Comparison of ENCODE assay signal across 22 cellular contexts in genomic region chr16:29845656-29846055, GRCh38. TPM values are rescaled to one million over a fixed set of nuclear protein-coding genes. Genes with fewer than 3 reads are reported as not detected.
DNase-seq lines count a peak whose midpoint lies in the region; ATAC-seq and TF ChIP-seq lines count a peak whose summit lies in the region.
"Had no signal": no experiment of that assay in that cellular context is flagged by ENCODE, and none has a peak within 500 bp of the region (broad histone marks: within the 10 kb centered on the region; RNA-seq: fewer than 3 reads in every experiment).

No MANE protein-coding gene starts in this region.

- H4K91ac ChIP-seq in H9 (ENCODE audit: insufficient read length, low read depth, low read length), result no peak overlapping the region

- H3K4me3 ChIP-seq in adrenal gland, result no peak overlapping the region
- H3K4me3 ChIP-seq in neural progenitor cell, result no peak overlapping the region
- no peak overlapping the region for H3K4me3 ChIP-seq in OCI-LY7 (ENCODE audit: low read depth, low read length, poor library complexity, severe bottlenecking)
- H3K4me3 ChIP-seq: ascending aorta; BLaER1 treated with 17β-estradiol and CSF1 and Interleukin-3, amounts not matched to agents 10 nM and 100 nM had no signal

- DNase-seq in DMS79 treated with DMSO at 0.1 percent for 48 hours (lab: John Stamatoyannopoulos, UW) (peak; percentile 72), adrenal gland (peak in 1 of 7 donors; percentile 47), neural progenitor cell (ENCODE audit: low spot score) (no peak), OCI-LY7 (ENCODE audit: low spot score) (no peak), H9 (no peak)
- DNase-seq: ACHN; activated CD8-positive, alpha-beta T cell treated with anti-CD3 and anti-CD28 coated beads for 36 hours; activated naive CD4-positive, alpha-beta T cell; activated T-cell treated with anti-CD3 and anti-CD28 coated beads, Interleukin-2, amount 50 U/mL, for 24 hours; Calu3; foreskin fibroblast; NCI-H1105; NCI-H2107; NCI-H526; nucleus accumbens; retina; stimulated activated CD4-positive, alpha-beta T cell treated with anti-CD3 and anti-CD28 coated beads, Interleukin-12 subunit alpha, Interleukin-12 subunit beta, amount 100 ng/mL, for 4 hours had no signal

- H4K8ac ChIP-seq in H9 (replicated peaks; ENCODE audit: insufficient read length, low read depth, low read length), result no peak overlapping the region

- 91 to 96% (median 93%) methylated on average over 10 to 18 of the region's 18 CpGs for WGBS in adrenal gland, 4 donors
- no CpG with 5 or more reads among the region's 18 CpGs for WGBS in H9 (ENCODE audit: extremely low coverage, insufficient read length, low lambda C conversion rate)

- H3K27me3 Mint-ChIP-seq in neural progenitor cell (ENCODE audit: insufficient read depth, low read depth), result peaks cover 6% of the 10 kb centered on the region
- H3K27me3 Mint-ChIP-seq in H9 (ENCODE audit: low read depth), result no peaks in the 10 kb centered on the region
- H3K27me3 Mint-ChIP-seq: activated CD8-positive, alpha-beta T cell treated with anti-CD3 and anti-CD28 coated beads for 36 hours; activated T-cell treated with anti-CD3 and anti-CD28 coated beads, Interleukin-2, amount 50 U/mL, for 24 hours had no signal

- H3K9me3 ChIP-seq in adrenal gland (replicated peaks in 1 of 3), result no peaks in the 10 kb centered on the region
- H3K9me3 ChIP-seq in neural progenitor cell (ENCODE audit: low read depth), result no peaks in the 10 kb centered on the region
- H3K9me3 ChIP-seq in OCI-LY7 (ENCODE audit: low read length), result no peaks in the 10 kb centered on the region
- H3K9me3 ChIP-seq in H9 (ENCODE audit: control insufficient read depth, low read depth, low read length), result no peaks in the 10 kb centered on the region
- H3K9me3 ChIP-seq: ascending aorta; BLaER1 treated with 17β-estradiol and CSF1 and Interleukin-3, amounts not matched to agents 10 nM and 100 nM had no signal

- H3K27ac Mint-ChIP-seq in neural progenitor cell, result peak overlapping the region; percentile 85
- no peak overlapping the region for H3K27ac Mint-ChIP-seq in H9
- H3K27ac Mint-ChIP-seq: activated CD8-positive, alpha-beta T cell treated with anti-CD3 and anti-CD28 coated beads for 36 hours; activated T-cell treated with anti-CD3 and anti-CD28 coated beads, Interleukin-2, amount 50 U/mL, for 24 hours had no signal

- H3K79me1 ChIP-seq in H9 (ENCODE audit: insufficient read depth, low read depth, low read length, poor library complexity, severe bottlenecking), result no peaks in the 10 kb centered on the region

- H3K4me1 Mint-ChIP-seq in neural progenitor cell (peaks cover 13% of the 10 kb centered on the region), H9 (peaks cover 7 to 10% of the 10 kb centered on the region in 2 experiments)

- no peak overlapping the region for H2AFZ ChIP-seq in neural progenitor cell (replicated peaks)
- no peak overlapping the region for H2AFZ ChIP-seq in OCI-LY7 (ENCODE audit: low read length)
- no peak overlapping the region for H2AFZ ChIP-seq in H9 (ENCODE audit: low read length)

- H3K23ac ChIP-seq in H9 (ENCODE audit: insufficient read length, low read depth, low read length), result no peak overlapping the region

- H4K5ac ChIP-seq in H9 (ENCODE audit: insufficient read length, low read depth, low read length), result no peak overlapping the region

- no peak overlapping the region for H3K56ac ChIP-seq in H9 (ENCODE audit: insufficient read length, low read depth, low read length)

- no peak overlapping the region for H3K14ac ChIP-seq in H9 (ENCODE audit: insufficient read depth, low read length)

- H3K36me3 ChIP-seq in adrenal gland (replicated peaks in 1 of 2) (peaks cover 0 to 75% of the 10 kb centered on the region in 2 donors), neural progenitor cell (no peaks in the 10 kb centered on the region), OCI-LY7 (ENCODE audit: insufficient read depth, low read length) (no peaks in the 10 kb centered on the region)

- H4K20me1 ChIP-seq in neural progenitor cell (ENCODE audit: low read depth) (no peaks in the 10 kb centered on the region), OCI-LY7 (ENCODE audit: insufficient read depth, low read length) (no peaks in the 10 kb centered on the region), H9 (ENCODE audit: control insufficient read depth, insufficient read depth, insufficient read length) (no peaks in the 10 kb centered on the region)

- TF ChIP-seq CTCF in adrenal gland (IDR thresholded peaks at IDR 0.05) (no peak), neural progenitor cell (IDR thresholded peaks at IDR 0.05) (no peak), OCI-LY7 (conservative IDR thresholded peaks at IDR 0.05; ENCODE audit: low read length) (no peak), H9 (conservative IDR thresholded peaks at IDR 0.05) (no peak)

- H3K27me3 ChIP-seq in adrenal gland (no peaks in the 10 kb centered on the region), neural progenitor cell (no peaks in the 10 kb centered on the region), H9 (ENCODE audit: insufficient read depth, low read length) (no peaks in the 10 kb centered on the region)
- H3K27me3 ChIP-seq: ascending aorta; BLaER1 treated with 17β-estradiol and CSF1 and Interleukin-3, amounts not matched to agents 10 nM and 100 nM had no signal

- CTCF ChIA-PET in OCI-LY7 (lab: Charles Lee; ENCODE audit: unreplicated experiment), result no interaction called here

- no peaks in the 10 kb centered on the region for H3F3A ChIP-seq in neural progenitor cell (ENCODE audit: low read depth)

- no peak overlapping the region for H2BK12ac ChIP-seq in H9 (ENCODE audit: insufficient read length, low read depth, low read length)

- H3K23me2 ChIP-seq in H9 (ENCODE audit: insufficient read length, low read depth, low read length, poor library complexity, severe bottlenecking), result no peaks in the 10 kb centered on the region

- no peaks in the 10 kb centered on the region for H3K79me2 ChIP-seq in neural progenitor cell (ENCODE audit: low read depth)
- H3K79me2 ChIP-seq in OCI-LY7 (ENCODE audit: insufficient read depth, low read depth, low read length), result no peaks in the 10 kb centered on the region
- H3K79me2 ChIP-seq in H9 (ENCODE audit: insufficient read depth, low read length), result no peaks in the 10 kb centered on the region

- H3K4me3 Mint-ChIP-seq in neural progenitor cell (no peak overlapping the region), H9 (no peak overlapping the region)
- H3K4me3 Mint-ChIP-seq: activated CD8-positive, alpha-beta T cell treated with anti-CD3 and anti-CD28 coated beads for 36 hours; activated T-cell treated with anti-CD3 and anti-CD28 coated beads, Interleukin-2, amount 50 U/mL, for 24 hours had no signal

- H3K18ac ChIP-seq in H9 (ENCODE audit: insufficient read length, low read depth, low read length), result no peak overlapping the region

- H2BK120ac ChIP-seq in H9 (ENCODE audit: low read depth, low read length, poor library complexity, severe bottlenecking), result no peak overlapping the region

- POLR2A ChIA-PET in OCI-LY7 (lab: Charles Lee), result interaction anchor here (0.6 to 0.7 kb wide), 2 partner anchors 116 to 246 kb away, joined by 7 to 8 read pairs; no protein-coding TSS in a partner anchor

- BruUV-seq in OCI-LY7 (replicated peaks; lab: Mats Ljungman, UMichigan), result no TSS peak

- no peak overlapping the region for H3K4me2 ChIP-seq in neural progenitor cell
- H3K4me2 ChIP-seq in OCI-LY7 (ENCODE audit: low read length), result no peak overlapping the region
- no peak overlapping the region for H3K4me2 ChIP-seq in H9 (ENCODE audit: insufficient read depth, insufficient read length, low read length)
- H3K4me2 ChIP-seq: BLaER1 treated with 17β-estradiol and CSF1 and Interleukin-3, amounts not matched to agents 10 nM and 100 nM had no signal

- H2BK20ac ChIP-seq in H9 (ENCODE audit: low read depth, low read length, poor library complexity, severe bottlenecking), result no peak overlapping the region

- intact Hi-C loops in adrenal gland (cut with DNase I), result no loop called here
- intact Hi-C loops in OCI-LY7 (cut with micrococcal nuclease; ENCODE audit: unreplicated experiment), result no loop called here

- H3K36me3 Mint-ChIP-seq in neural progenitor cell, result no peaks in the 10 kb centered on the region
- H3K36me3 Mint-ChIP-seq in H9 (ENCODE audit: insufficient read depth in 1 of 3, low read depth in 3 of 3), result peaks cover 0 to 5% (median 0%) of the 10 kb centered on the region in 3 experiments; a peak in 2 of 7 replicates

- H3K27ac ChIP-seq in adrenal gland (peak overlapping the region in 3 of 5 donors; percentile 45 to 73 (median 59)), neural progenitor cell (no peak overlapping the region), OCI-LY7 (ENCODE audit: low read depth, low read length, poor library complexity, severe bottlenecking) (no peak overlapping the region), H9 (ENCODE audit: insufficient read length, low read depth, low read length) (no peak overlapping the region)
- H3K27ac ChIP-seq: ascending aorta; BLaER1 treated with 17β-estradiol and CSF1 and Interleukin-3, amounts not matched to agents 10 nM and 100 nM; epithelial cell of prostate had no signal

- no peak for ATAC-seq in GM18858 (IDR thresholded peaks at IDR 0.05; ENCODE audit: unreplicated experiment)
- ATAC-seq: activated CD8-positive, alpha-beta T cell treated with anti-CD3 and anti-CD28 coated beads for 36 hours; left lobe of liver had no signal

- no peaks in the 10 kb centered on the region for H3K9me2 ChIP-seq in OCI-LY7 (ENCODE audit: insufficient read depth, low read length)

- H3K9me3 Mint-ChIP-seq in neural progenitor cell (no peaks in the 10 kb centered on the region), H9 (no peaks in the 10 kb centered on the region)
- H3K9me3 Mint-ChIP-seq: activated CD8-positive, alpha-beta T cell treated with anti-CD3 and anti-CD28 coated beads for 36 hours; activated T-cell treated with anti-CD3 and anti-CD28 coated beads, Interleukin-2, amount 50 U/mL, for 24 hours had no signal

- no peak overlapping the region for H2AK5ac ChIP-seq in H9 (ENCODE audit: insufficient read length, low read length)

- peaks cover 4 to 5% of the 10 kb centered on the region in 2 donors for H3K4me1 ChIP-seq in adrenal gland (replicated peaks in 1 of 2)
- H3K4me1 ChIP-seq in neural progenitor cell, result no peaks in the 10 kb centered on the region
- no peaks in the 10 kb centered on the region for H3K4me1 ChIP-seq in OCI-LY7 (ENCODE audit: insufficient read depth, low read length, poor library complexity, severe bottlenecking)
- no peaks in the 10 kb centered on the region for H3K4me1 ChIP-seq in H9 (ENCODE audit: insufficient read depth, low read length)
- H3K4me1 ChIP-seq: ascending aorta had no signal

- H3T11ph ChIP-seq in H9 (ENCODE audit: low read length), result no peak overlapping the region

- H2BK5ac ChIP-seq in H9 (ENCODE audit: insufficient read length, low read length), result no peak overlapping the region

- no peak overlapping the region for H2BK15ac ChIP-seq in H9 (ENCODE audit: low read depth, low read length)

- no peak overlapping the region for H3K4ac ChIP-seq in H9 (ENCODE audit: low read depth, low read length)

- H3K9ac ChIP-seq in neural progenitor cell (no peak overlapping the region), H9 (ENCODE audit: extremely low read depth, insufficient read length, low read length) (no peak overlapping the region)
- H3K9ac ChIP-seq: BLaER1 treated with 17β-estradiol and CSF1 and Interleukin-3, amounts not matched to agents 10 nM and 100 nM had no signal

- TF ChIP-seq POLR2A in adrenal gland (IDR thresholded peaks at IDR 0.05), result no peak

RNA-seq across cellular contexts. Expression of gene CDIPT, which starts 17.4 kb away (rescaled TPM):
- 100 to 1,000 TPM in 7 of 8 donors, 10 to 100 TPM in 1; 84.7 to 203 (median 159) TPM for total RNA-seq in adrenal gland
- 10 to 100 TPM; 44.9 to 89.0 (median 74.5) TPM for polyA plus RNA-seq in adrenal gland
- 21.0 and 61.7 TPM in 2 replicates for total RNA-seq in neural progenitor cell (ENCODE audit: low replicate concordance)
- total RNA-seq in OCI-LY7 (2014; rRNA removed; shearing (Covaris generic)), result 39.6 and 52.4 TPM in 2 replicates
- 41.4 and 43.5 TPM in 2 replicates for total RNA-seq in OCI-LY7 (2022)
- 70.0 and 70.6 TPM in 2 replicates for total RNA-seq in H9 (2021)

RNA-seq across cellular contexts. Expression of gene MVP, which starts 25.4 kb away (rescaled TPM):
- total RNA-seq in adrenal gland, result 100 to 1,000 TPM; 242 to 492 (median 362) TPM
- 100 to 1,000 TPM; 200 to 470 (median 321) TPM for polyA plus RNA-seq in adrenal gland
- total RNA-seq in neural progenitor cell (ENCODE audit: low replicate concordance), result 2.4 and 4.4 TPM in 2 replicates
- total RNA-seq in OCI-LY7 (2014; rRNA removed; shearing (Covaris generic)), result 4.0 and 6.3 TPM in 2 replicates
- 6.8 and 8.1 TPM in 2 replicates for total RNA-seq in OCI-LY7 (2022)
- 2.5 and 3.1 TPM in 2 replicates for total RNA-seq in H9 (2021)

RNA-seq across cellular contexts. Expression of gene PAGR1, which starts 29.7 kb away (rescaled TPM):
- 10 to 100 TPM; 17.1 to 47.1 (median 39.8) TPM for total RNA-seq in adrenal gland
- 10 to 100 TPM; 14.2 to 89.1 (median 60.9) TPM for polyA plus RNA-seq in adrenal gland
- total RNA-seq in neural progenitor cell (ENCODE audit: low replicate concordance), result 47.2 and 88.3 TPM in 2 replicates
- total RNA-seq in OCI-LY7 (2014; rRNA removed; shearing (Covaris generic)), result 59.4 and 62.7 TPM in 2 replicates
- 43.4 and 51.7 TPM in 2 replicates for total RNA-seq in OCI-LY7 (2022)
- 65.3 and 67.8 TPM in 2 replicates for total RNA-seq in H9 (2021)

RNA-seq across cellular contexts. Expression of gene PRRT2, which starts 33.7 kb away (rescaled TPM):
- 1 to 10 TPM in 7 of 8 donors, not detected in 1; 1.4 to 8.8 (median 1.9) TPM for total RNA-seq in adrenal gland
- polyA plus RNA-seq in adrenal gland, result 10 to 100 TPM in 1 of 3 donors, 1 to 10 TPM in 1, under 1 TPM in 1; 0.97 to 32.0 (median 5.0) TPM
- total RNA-seq in neural progenitor cell (ENCODE audit: low replicate concordance), result 23.5 and 71.4 TPM in 2 replicates
- 0.09 TPM in 1 of 2 replicates, not detected in the other for total RNA-seq in OCI-LY7 (2014; rRNA removed; shearing (Covaris generic))
- total RNA-seq in OCI-LY7 (2022), result 3.2 and 3.4 TPM in 2 replicates
- total RNA-seq in H9 (2021), result 10.7 and 14.6 TPM in 2 replicates

RNA-seq across cellular contexts. Expression of gene MAZ, which starts 39.3 kb away (rescaled TPM):
- 100 to 1,000 TPM in 6 of 8 donors, 10 to 100 TPM in 2; 78.8 to 247 (median 145) TPM for total RNA-seq in adrenal gland
- polyA plus RNA-seq in adrenal gland, result 100 to 1,000 TPM; 108 to 304 (median 147) TPM
- 120 and 220 TPM in 2 replicates for total RNA-seq in neural progenitor cell (ENCODE audit: low replicate concordance)
- total RNA-seq in OCI-LY7 (2014; rRNA removed; shearing (Covaris generic)), result 384 and 471 TPM in 2 replicates
- total RNA-seq in OCI-LY7 (2022), result 484 and 531 TPM in 2 replicates
- 412 and 414 TPM in 2 replicates for total RNA-seq in H9 (2021)

Comparison
In these comparisons a context has a peak if more than half of its experiments do, and no peak if none do; other contexts are left out.
1. H3K27ac ChIP-seq: peak in adrenal gland (3 of 5); none in neural progenitor cell (single experiment), OCI-LY7 (single experiment) and H9 (single experiment).
2. RNA of gene MVP, which starts 25.4 kb away (total RNA-seq): 242 to 492 TPM in adrenal gland; 4.0 to 8.1 TPM in OCI-LY7, 2.5 to 3.1 TPM in H9 and 2.4 to 4.4 TPM in neural progenitor cell; every median in the first group is over 10 times any median in the second.